Comparison of ENCODE assay signal across 12 cellular contexts in genomic region chr17:69500911-69501429, GRCh38.
DNase-seq lines count a peak whose midpoint lies in the region; ATAC-seq and TF ChIP-seq lines count a peak whose summit lies in the region.
"Had no signal": no experiment of that assay in that cellular context is flagged by ENCODE, and none has a peak within 500 bp of the region (broad histone marks: within the 10 kb centered on the region; RNA-seq: fewer than 3 reads in every experiment).

No MANE protein-coding gene starts in this region.

- H3K4me3 Mint-ChIP-seq in nephron: no peak overlapping the region
- H3K4me3 Mint-ChIP-seq in T-helper 2 cell treated with Interferon-gamma antibody and Interleukin-4, amounts not matched to agents 5 μg/mL and 100 μg/mL, for 36 hours: no peak overlapping the region
- H3K4me3 Mint-ChIP-seq: activated naive CD8-positive, alpha-beta T cell treated with anti-CD3 and anti-CD28 coated beads, Interleukin-2, amount 50 U/mL, for 24 hours; CD4-positive, CD25-positive, alpha-beta regulatory T cell; natural killer cell treated with Interleukin-12 subunit alpha and Interleukin-12 subunit beta and Interleukin-15 and Interleukin-18, amount 100 ng/mL, for 72 hours had no signal

- DNase-seq in AG08395 (ENCODE audit: low spot score) (peak; percentile 11), NCI-H1694 (lab: John Stamatoyannopoulos, UW) (peak; percentile 51), coronary artery (ENCODE audit: low spot score) (no peak), NCI-H524 treated with DMSO at 0.1 percent for 48 hours (lab: John Stamatoyannopoulos, UW) (no peak)
- no peak for DNase-seq in T-helper 2 cell treated with Interferon-gamma antibody and Interleukin-4, amounts not matched to agents 5 μg/mL and 100 μg/mL, for 36 hours (ENCODE audit: low spot score)
- DNase-seq: activated naive CD8-positive, alpha-beta T cell treated with anti-CD3 and anti-CD28 coated beads, Interleukin-2, amount 50 U/mL, for 24 hours; CD4-positive, CD25-positive, alpha-beta regulatory T cell; NCI-H1048 had no signal

- peak overlapping the region; percentile 16 to 39 for H3K27ac ChIP-seq in coronary artery

- TF ChIP-seq CTCF in coronary artery (IDR thresholded peaks at IDR 0.05) (no peak), nephron (IDR thresholded peaks at IDR 0.05; ENCODE audit: unreplicated experiment in 3 of 3) (no peak)

- H3K4me3 ChIP-seq in coronary artery: peak overlapping the region; percentile 43

- H3K27ac Mint-ChIP-seq in nephron: peak overlapping the region; percentile 86 to 92 (median 92)
- no peak overlapping the region for H3K27ac Mint-ChIP-seq in T-helper 2 cell treated with Interferon-gamma antibody and Interleukin-4, amounts not matched to agents 5 μg/mL and 100 μg/mL, for 36 hours
- H3K27ac Mint-ChIP-seq: activated naive CD8-positive, alpha-beta T cell treated with anti-CD3 and anti-CD28 coated beads, Interleukin-2, amount 50 U/mL, for 24 hours; CD4-positive, CD25-positive, alpha-beta regulatory T cell; natural killer cell treated with Interleukin-12 subunit alpha and Interleukin-12 subunit beta and Interleukin-15 and Interleukin-18, amount 100 ng/mL, for 72 hours had no signal

- no peak for ATAC-seq in HG03196 (IDR thresholded peaks at IDR 0.05; ENCODE audit: unreplicated experiment)
- ATAC-seq in HG03354 (IDR thresholded peaks at IDR 0.05; ENCODE audit: poor library complexity, severe bottlenecking, unreplicated experiment): no peak
- ATAC-seq: activated naive CD8-positive, alpha-beta T cell treated with anti-CD3 and anti-CD28 coated beads, Interleukin-2, amount 50 U/mL, for 24 hours; natural killer cell treated with Interleukin-12 subunit alpha and Interleukin-12 subunit beta and Interleukin-15 and Interleukin-18, amount 100 ng/mL, for 72 hours had no signal

- H3K4me1 Mint-ChIP-seq in nephron: peaks cover 33% of the 10 kb centered on the region
- no peaks in the 10 kb centered on the region for H3K4me1 Mint-ChIP-seq in T-helper 2 cell treated with Interferon-gamma antibody and Interleukin-4, amounts not matched to agents 5 μg/mL and 100 μg/mL, for 36 hours (ENCODE audit: low read depth)

- no peaks in the 10 kb centered on the region for H3K9me3 Mint-ChIP-seq in nephron
- no peaks in the 10 kb centered on the region for H3K9me3 Mint-ChIP-seq in T-helper 2 cell treated with Interferon-gamma antibody and Interleukin-4, amounts not matched to agents 5 μg/mL and 100 μg/mL, for 36 hours
- H3K9me3 Mint-ChIP-seq: activated naive CD8-positive, alpha-beta T cell treated with anti-CD3 and anti-CD28 coated beads, Interleukin-2, amount 50 U/mL, for 24 hours; CD4-positive, CD25-positive, alpha-beta regulatory T cell; natural killer cell treated with Interleukin-12 subunit alpha and Interleukin-12 subunit beta and Interleukin-15 and Interleukin-18, amount 100 ng/mL, for 72 hours had no signal

- peaks cover 4% of the 10 kb centered on the region for H3K36me3 Mint-ChIP-seq in nephron (ENCODE audit: low read depth)
- peaks cover 5% of the 10 kb centered on the region for H3K36me3 Mint-ChIP-seq in T-helper 2 cell treated with Interferon-gamma antibody and Interleukin-4, amounts not matched to agents 5 μg/mL and 100 μg/mL, for 36 hours (ENCODE audit: low read depth)
- H3K36me3 Mint-ChIP-seq: natural killer cell treated with Interleukin-12 subunit alpha and Interleukin-12 subunit beta and Interleukin-15 and Interleukin-18, amount 100 ng/mL, for 72 hours had no signal

- H3K27me3 Mint-ChIP-seq in nephron (ENCODE audit: low read depth): no peaks in the 10 kb centered on the region
- no peaks in the 10 kb centered on the region for H3K27me3 Mint-ChIP-seq in T-helper 2 cell treated with Interferon-gamma antibody and Interleukin-4, amounts not matched to agents 5 μg/mL and 100 μg/mL, for 36 hours (ENCODE audit: low read depth)
- H3K27me3 Mint-ChIP-seq: activated naive CD8-positive, alpha-beta T cell treated with anti-CD3 and anti-CD28 coated beads, Interleukin-2, amount 50 U/mL, for 24 hours; CD4-positive, CD25-positive, alpha-beta regulatory T cell; natural killer cell treated with Interleukin-12 subunit alpha and Interleukin-12 subunit beta and Interleukin-15 and Interleukin-18, amount 100 ng/mL, for 72 hours had no signal

Comparison
In these comparisons a context has a peak if more than half of its experiments do, and no peak if none do; other contexts are left out.
1. DNase-seq: peak in AG08395 (single experiment) and NCI-H1694 (single experiment); none in coronary artery (single experiment), T-helper 2 cell treated with Interferon-gamma antibody and Interleukin-4, amounts not matched to agents 5 μg/mL and 100 μg/mL, for 36 hours (single experiment) and NCI-H524 treated with DMSO at 0.1 percent for 48 hours (single experiment).